In the genomic region with DNA sequence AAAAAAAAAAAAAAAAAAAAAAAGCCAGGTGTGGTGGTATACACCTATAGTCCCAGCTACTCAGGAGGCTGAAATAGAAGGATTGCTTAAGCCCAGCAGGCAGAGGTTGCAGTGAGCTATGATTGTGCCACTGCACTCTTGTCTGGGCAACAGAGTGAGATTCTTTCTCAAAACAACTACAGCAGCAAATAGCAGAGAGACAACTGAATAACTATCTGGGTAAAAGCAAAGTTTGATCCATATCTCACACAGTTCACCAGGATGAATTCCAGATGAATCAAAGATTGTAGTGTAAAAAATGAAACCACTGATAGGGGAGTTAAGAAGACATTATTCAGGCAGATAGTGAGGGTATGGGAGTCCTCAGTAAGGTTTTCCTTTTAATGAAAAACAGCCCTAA, we compare ENCODE assay signal across 22 cellular contexts.
"Had no signal": no experiment of that assay in that cellular context is flagged by ENCODE, and none has a peak within 500 bp of the region (broad histone marks: within the 10 kb centered on the region; RNA-seq: fewer than 3 reads in every experiment).

No MANE protein-coding gene starts in this region.

- H3K9me3 ChIP-seq: colonic mucosa, gastrocnemius medialis, heart right ventricle, left lung, lower lobe of right lung had no signal

- H3K4me3 ChIP-seq: colonic mucosa, dorsolateral prefrontal cortex, esophagus muscularis mucosa, gastrocnemius medialis, heart right ventricle, left lung, lower lobe of right lung had no signal

- FAIRE-seq: endothelial cell of umbilical vein, islet of Langerhans, keratinocyte had no signal

- DNase-seq: colonic mucosa; dermis blood vessel endothelial cell; dorsolateral prefrontal cortex; effector CD4-positive, alpha-beta T cell; effector memory CD4-positive, alpha-beta T cell; foreskin fibroblast; foreskin melanocyte; gastrocnemius medialis; glutamatergic neuron; head of caudate nucleus; heart right ventricle; hippocampal formation; left cardiac atrium; left lung; left ventricle myocardium superior; lower lobe of right lung; mesenchymal stem cell had no signal

- H3K36me3 Mint-ChIP-seq: mesothelial cell of epicardium had no signal

- H3K27ac ChIP-seq: colonic mucosa, dorsolateral prefrontal cortex, esophagus muscularis mucosa, gastrocnemius medialis, heart right ventricle, left lung, lower lobe of right lung had no signal

- H3K4me3 Mint-ChIP-seq: mesothelial cell of epicardium had no signal

- H3K27ac Mint-ChIP-seq: mesothelial cell of epicardium had no signal

- H3K36me3 ChIP-seq: colonic mucosa, esophagus muscularis mucosa, gastrocnemius medialis, heart right ventricle, left lung, lower lobe of right lung had no signal

- H3K4me1 ChIP-seq: colonic mucosa, gastrocnemius medialis, heart right ventricle, left lung, lower lobe of right lung had no signal

- ATAC-seq: gastrocnemius medialis, heart right ventricle, left cardiac atrium, left lung, left ventricle myocardium superior, lower lobe of right lung had no signal

- H3K27me3 ChIP-seq: colonic mucosa, dorsolateral prefrontal cortex, esophagus muscularis mucosa, gastrocnemius medialis, heart right ventricle, left lung had no signal
